In the genomic region with DNA sequence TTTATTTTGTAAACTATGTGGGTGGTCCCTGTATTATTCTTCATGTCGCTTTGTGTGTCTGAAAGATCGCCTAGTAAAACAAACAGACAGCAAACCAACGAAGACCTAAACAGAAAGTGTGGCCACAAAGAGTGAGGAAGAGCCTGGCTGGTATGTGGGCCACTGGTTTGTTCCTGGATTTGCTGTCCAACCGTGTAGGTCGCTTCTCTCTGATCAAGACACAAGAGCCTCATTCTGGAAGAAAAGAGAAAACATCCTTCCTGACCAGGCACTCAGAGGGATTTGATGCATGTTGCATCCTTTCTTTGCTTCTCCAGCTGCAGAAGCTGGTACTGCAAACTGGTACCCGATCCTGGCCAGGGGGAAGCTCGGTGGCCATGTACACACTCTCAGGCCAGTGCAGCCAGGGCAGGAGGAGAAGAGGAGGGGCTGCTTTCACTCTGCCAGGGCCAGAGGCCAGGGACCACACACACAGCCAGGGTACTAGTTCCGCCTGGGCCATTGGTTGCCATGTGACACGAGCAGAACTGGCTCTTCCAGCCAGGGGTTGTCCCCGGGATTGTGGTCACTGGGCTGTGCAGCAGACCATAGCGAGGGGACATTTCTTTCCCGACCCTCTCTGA, we compare ENCODE assay signal across 10 cellular contexts. TPM values are rescaled to one million over a fixed set of nuclear protein-coding genes. Genes with fewer than 3 reads are reported as not detected.
A peak's percentile ranks its signal among the peaks of the same experiment; 100 is the strongest.
DNase-seq lines count a peak whose midpoint lies in the region; ATAC-seq and TF ChIP-seq lines count a peak whose summit lies in the region.
"Had no signal": no experiment of that assay in that cellular context is flagged by ENCODE, and none has a peak within 500 bp of the region (broad histone marks: within the 10 kb centered on the region; RNA-seq: fewer than 3 reads in every experiment).

No MANE protein-coding gene starts in this region.

- H2BK5ac ChIP-seq in H9 (ENCODE audit: insufficient read length, low read length) = no peak overlapping the region

- H3K4me1 Mint-ChIP-seq in H9 (peaks cover 11 to 22% of the 10 kb centered on the region in 2 experiments), WTC11 (peaks cover 19% of the 10 kb centered on the region)

- TF ChIP-seq CTCF in H9 (conservative IDR thresholded peaks at IDR 0.05) = no peak
- TF ChIP-seq CTCF in WTC11 (IDR thresholded peaks at IDR 0.05) = no peak

- no peak overlapping the region for H4K8ac ChIP-seq in H9 (replicated peaks; ENCODE audit: insufficient read length, low read depth, low read length)

- H3K27ac ChIP-seq in H9 (ENCODE audit: insufficient read length, low read depth, low read length) = no peak overlapping the region
- no peak overlapping the region for H3K27ac ChIP-seq in substantia nigra (ENCODE audit: low read depth, low read length, poor library complexity, severe bottlenecking)
- H3K27ac ChIP-seq: lower lobe of right lung had no signal

- no peak overlapping the region for H3K56ac ChIP-seq in H9 (ENCODE audit: insufficient read length, low read depth, low read length)

- no peak overlapping the region for H4K91ac ChIP-seq in H9 (ENCODE audit: insufficient read length, low read depth, low read length)

- no peak overlapping the region for H2BK120ac ChIP-seq in H9 (ENCODE audit: low read depth, low read length, poor library complexity, severe bottlenecking)

- ATAC-seq in WTC11 (peak; percentile 21), HG03460 (IDR thresholded peaks at IDR 0.05; ENCODE audit: unreplicated experiment) (no peak)
- ATAC-seq: lower lobe of right lung, T-cell had no signal

- H4K5ac ChIP-seq in H9 (ENCODE audit: insufficient read length, low read depth, low read length) = no peak overlapping the region

- peaks cover 24% of the 10 kb centered on the region for H3K27me3 ChIP-seq in H9 (ENCODE audit: insufficient read depth, low read length)

- H2AFZ ChIP-seq in H9 (ENCODE audit: low read length) = no peak overlapping the region

- H3K23me2 ChIP-seq in H9 (ENCODE audit: insufficient read length, low read depth, low read length, poor library complexity, severe bottlenecking) = peaks cover 4% of the 10 kb centered on the region

- H3K4me3 Mint-ChIP-seq in H9 (no peak overlapping the region), WTC11 (no peak overlapping the region)
- H3K4me3 Mint-ChIP-seq: T-cell had no signal

- POLR2A ChIA-PET in WTC11 (lab: Charles Lee) = interaction anchor here (0.5 kb wide), 1 partner anchor 210 kb away, joined by 4 read pairs; no protein-coding TSS in a partner anchor

- no peak overlapping the region for H2BK12ac ChIP-seq in H9 (ENCODE audit: insufficient read length, low read depth, low read length)

- no peak overlapping the region for H2BK20ac ChIP-seq in H9 (ENCODE audit: low read depth, low read length, poor library complexity, severe bottlenecking)

- H2AK5ac ChIP-seq in H9 (ENCODE audit: insufficient read length, low read length) = no peak overlapping the region

- no peak overlapping the region for H3K4me2 ChIP-seq in H9 (ENCODE audit: insufficient read depth, insufficient read length, low read length)

- no peaks in the 10 kb centered on the region for H3K79me2 ChIP-seq in H9 (ENCODE audit: insufficient read depth, low read length)

- H3K14ac ChIP-seq in H9 (ENCODE audit: insufficient read depth, low read length) = no peak overlapping the region; the same call in 1 of the 2 replicates

- peaks cover 0 to 7% (median 5%) of the 10 kb centered on the region in 3 experiments; a peak in 3 of 7 replicates for H3K36me3 Mint-ChIP-seq in H9 (ENCODE audit: insufficient read depth in 1 of 3, low read depth in 3 of 3)
- peaks cover 4% of the 10 kb centered on the region for H3K36me3 Mint-ChIP-seq in WTC11
- H3K36me3 Mint-ChIP-seq: T-cell had no signal

- DNase-seq in H9 (peak; percentile 52), WTC11 (ENCODE audit: low spot score) (peak; percentile 43), kidney tubule cell (ENCODE audit: low spot score) (peak; percentile 30), substantia nigra (lab: John Stamatoyannopoulos, UW) (peak in 41 of 49 donors; percentile 5 to 83 (median 54)), HPDE6-E6E7 (ENCODE audit: extremely low spot score) (no peak), NOMO-1 (lab: John Stamatoyannopoulos, UW; ENCODE audit: unreplicated experiment in 2 of 2) (no peak)
- DNase-seq: lower lobe of right lung, NCI-H2107, T-cell had no signal

- H3K27me3 Mint-ChIP-seq in H9 (ENCODE audit: low read depth) = peaks cover 44% of the 10 kb centered on the region
- H3K27me3 Mint-ChIP-seq in WTC11 (ENCODE audit: low read depth) = peaks cover 38% of the 10 kb centered on the region
- H3K27me3 Mint-ChIP-seq: T-cell had no signal

- H3K9me3 ChIP-seq in H9 (ENCODE audit: control insufficient read depth, low read depth, low read length) = no peaks in the 10 kb centered on the region
- H3K9me3 ChIP-seq: lower lobe of right lung had no signal

- H3K79me1 ChIP-seq in H9 (ENCODE audit: insufficient read depth, low read depth, low read length, poor library complexity, severe bottlenecking) = no peaks in the 10 kb centered on the region

- H3T11ph ChIP-seq in H9 (ENCODE audit: low read length) = no peak overlapping the region

- H3K4me1 ChIP-seq in H9 (ENCODE audit: insufficient read depth, low read length) = no peaks in the 10 kb centered on the region; the same call in 1 of the 2 replicates

- H3K18ac ChIP-seq in H9 (ENCODE audit: insufficient read length, low read depth, low read length) = no peak overlapping the region

- peaks cover 5 to 7% of the 10 kb centered on the region in 2 experiments; a peak in 4 of 5 replicates for H3K9me3 Mint-ChIP-seq in H9
- H3K9me3 Mint-ChIP-seq in WTC11 = no peaks in the 10 kb centered on the region
- H3K9me3 Mint-ChIP-seq: T-cell had no signal

- no peak overlapping the region; a peak in 2 of 7 replicates for H3K27ac Mint-ChIP-seq in H9
- H3K27ac Mint-ChIP-seq in WTC11 = no peak overlapping the region

- H2BK15ac ChIP-seq in H9 (ENCODE audit: low read depth, low read length) = no peak overlapping the region

- H3K4ac ChIP-seq in H9 (ENCODE audit: low read depth, low read length) = no peak overlapping the region

- WGBS in H9 (ENCODE audit: extremely low coverage, insufficient read length, low lambda C conversion rate) = no CpG with 5 or more reads among the region's 12 CpGs

- H4K20me1 ChIP-seq in H9 (ENCODE audit: control insufficient read depth, insufficient read depth, insufficient read length) = no peaks in the 10 kb centered on the region

- no peak overlapping the region for H3K23ac ChIP-seq in H9 (ENCODE audit: insufficient read length, low read depth, low read length)

- no peak overlapping the region for H3K9ac ChIP-seq in H9 (ENCODE audit: extremely low read depth, insufficient read length, low read length)

- CTCF ChIA-PET in WTC11 (lab: Charles Lee) = no interaction called here

TF ChIP-seq in WTC11, 78 proteins besides CTCF, POLR2A, EP300 and RAD21:
- TF ChIP-seq, protein P1, sequence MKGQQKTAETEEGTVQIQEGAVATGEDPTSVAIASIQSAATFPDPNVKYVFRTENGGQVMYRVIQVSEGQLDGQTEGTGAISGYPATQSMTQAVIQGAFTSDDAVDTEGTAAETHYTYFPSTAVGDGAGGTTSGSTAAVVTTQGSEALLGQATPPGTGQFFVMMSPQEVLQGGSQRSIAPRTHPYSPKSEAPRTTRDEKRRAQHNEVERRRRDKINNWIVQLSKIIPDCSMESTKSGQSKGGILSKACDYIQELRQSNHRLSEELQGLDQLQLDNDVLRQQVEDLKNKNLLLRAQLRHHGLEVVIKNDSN (CRISPR knock-in tag; IDR thresholded peaks at IDR 0.05) = 0 out of 2 replicates have a peak, but pooled peaks have one; percentile 33
- TF ChIP-seq CREM (CRISPR knock-in tag; IDR thresholded peaks at IDR 0.05) = 0 out of 2 replicates have a peak, but pooled peaks have one; percentile 14
- TF ChIP-seq, protein P2, sequence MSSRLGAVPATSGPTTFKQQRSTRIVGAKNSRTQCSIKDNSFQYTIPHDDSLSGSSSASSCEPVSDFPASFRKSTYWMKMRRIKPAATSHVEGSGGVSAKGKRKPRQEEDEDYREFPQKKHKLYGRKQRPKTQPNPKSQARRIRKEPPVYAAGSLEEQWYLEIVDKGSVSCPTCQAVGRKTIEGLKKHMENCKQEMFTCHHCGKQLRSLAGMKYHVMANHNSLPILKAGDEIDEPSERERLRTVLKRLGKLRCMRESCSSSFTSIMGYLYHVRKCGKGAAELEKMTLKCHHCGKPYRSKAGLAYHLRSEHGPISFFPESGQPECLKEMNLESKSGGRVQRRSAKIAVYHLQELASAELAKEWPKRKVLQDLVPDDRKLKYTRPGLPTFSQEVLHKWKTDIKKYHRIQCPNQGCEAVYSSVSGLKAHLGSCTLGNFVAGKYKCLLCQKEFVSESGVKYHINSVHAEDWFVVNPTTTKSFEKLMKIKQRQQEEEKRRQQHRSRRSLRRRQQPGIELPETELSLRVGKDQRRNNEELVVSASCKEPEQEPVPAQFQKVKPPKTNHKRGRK (CRISPR knock-in tag; IDR thresholded peaks at IDR 0.05; ENCODE audit: borderline replicate concordance) = no peak

RNA-seq across cellular contexts. Expression of a gene that starts 3.8 kb away (rescaled TPM):
- total RNA-seq in H9 (2021) (0.44 and 0.90 TPM in 2 replicates), WTC11 (2021) (0.60 to 1.7 TPM (median 1.4 TPM) in 3 replicates)

RNA-seq across cellular contexts. Expression of a gene that starts 27.0 kb away (rescaled TPM):
- total RNA-seq in H9 (2021) (12.1 and 12.5 TPM in 2 replicates), WTC11 (2021) (9.9 to 13.9 TPM (median 13.1 TPM) in 3 replicates)

Comparison
In these comparisons a context has a peak if more than half of its experiments do, and no peak if none do; other contexts are left out.
1. DNase-seq: peak in H9 (single experiment), WTC11 (single experiment), kidney tubule cell (single experiment) and substantia nigra (41 of 49); none in HPDE6-E6E7 (single experiment) and NOMO-1 (0 of 2).